ENCODE assay signal across 15 cellular contexts in the genomic region with DNA sequence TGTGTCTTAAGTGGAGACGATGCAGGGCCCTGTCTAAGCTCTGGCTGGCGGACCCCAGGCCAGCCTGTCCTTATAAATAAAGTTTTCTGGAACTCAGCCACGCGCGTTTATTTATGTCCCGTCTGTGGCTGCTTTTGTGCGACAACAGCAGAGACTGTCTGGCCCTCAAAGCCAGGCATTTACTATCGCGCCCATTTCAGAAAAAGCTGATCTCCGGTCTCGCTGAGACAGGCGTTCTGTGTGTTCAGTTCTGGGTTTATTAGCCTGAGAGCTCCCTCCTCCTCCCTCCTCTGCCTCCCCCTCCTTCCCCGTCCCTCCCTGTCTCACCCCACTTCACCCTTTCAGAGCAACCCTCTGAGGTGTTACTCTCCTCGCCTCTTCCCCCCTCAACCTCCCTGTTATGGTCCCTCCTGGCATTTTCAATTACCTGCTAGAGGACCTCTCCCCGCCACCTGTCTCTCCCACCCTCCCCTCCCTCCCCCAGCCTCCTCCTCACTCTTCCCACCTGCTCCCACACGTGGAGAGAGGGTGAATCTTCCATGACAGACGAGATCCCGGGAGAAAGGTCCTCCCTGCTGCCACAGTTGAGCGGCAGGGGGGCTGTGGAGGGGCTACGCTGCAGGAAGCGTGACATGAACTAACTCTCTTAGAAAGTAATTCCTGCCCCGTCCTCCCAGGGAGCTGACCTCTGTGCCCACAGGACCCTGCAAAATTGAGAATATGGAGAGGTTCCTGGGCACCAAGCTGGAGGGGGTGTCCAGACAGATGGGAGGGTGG. TPM values are rescaled to one million over a fixed set of nuclear protein-coding genes. Genes with fewer than 3 reads are reported as not detected.
A peak's percentile ranks its signal among the peaks of the same experiment; 100 is the strongest.
DNase-seq lines count a peak whose midpoint lies in the region.
"Had no signal": no experiment of that assay in that cellular context is flagged by ENCODE, and none has a peak within 500 bp of the region (broad histone marks: within the 10 kb centered on the region; RNA-seq: fewer than 3 reads in every experiment).

No MANE protein-coding gene starts in this region.

- H3K27ac ChIP-seq in angular gyrus (ENCODE audit: low read depth, low read length) = peak overlapping the region; percentile 9
- H3K27ac ChIP-seq: C4-2B had no signal

- H3K27ac Mint-ChIP-seq in activated CD4-positive, alpha-beta T cell treated with anti-CD3 and anti-CD28 coated beads, Interleukin-2, amount 10 ng/mL, durations not matched to agents 24 days and 14 days = no peak overlapping the region

- intact Hi-C loops in activated CD4-positive, alpha-beta T cell treated with anti-CD3 and anti-CD28 coated beads, Interleukin-2, amount 10 ng/mL, durations not matched to agents 24 days and 14 days (cut with micrococcal nuclease) = no loop called here

- no peak overlapping the region for H3K4me3 Mint-ChIP-seq in activated CD4-positive, alpha-beta T cell treated with anti-CD3 and anti-CD28 coated beads, Interleukin-2, amount 10 ng/mL, durations not matched to agents 24 days and 14 days

- peaks cover 7% of the 10 kb centered on the region for H3K4me1 Mint-ChIP-seq in activated CD4-positive, alpha-beta T cell treated with anti-CD3 and anti-CD28 coated beads, Interleukin-2, amount 10 ng/mL, durations not matched to agents 24 days and 14 days

- H3K27me3 Mint-ChIP-seq in activated CD4-positive, alpha-beta T cell treated with anti-CD3 and anti-CD28 coated beads, Interleukin-2, amount 10 ng/mL, durations not matched to agents 24 days and 14 days = no peaks in the 10 kb centered on the region

- DNase-seq in NCI-H187 treated with DMSO at 0.1 percent for 48 hours (lab: John Stamatoyannopoulos, UW) (peak; percentile 62), left kidney (ENCODE audit: low read depth, low spot score) (peak; percentile 89), superior temporal gyrus (ENCODE audit: extremely low spot score) (peak; percentile 45), NCI-H748 (lab: John Stamatoyannopoulos, UW; ENCODE audit: unreplicated experiment) (no peak)
- DNase-seq in activated CD4-positive, alpha-beta T cell treated with anti-CD3 and anti-CD28 coated beads, Interleukin-2, amount 50 U/mL, for 48 hours = no peak
- DNase-seq in activated CD4-positive, alpha-beta T cell treated with anti-CD3 and anti-CD28 coated beads, Interleukin-2, amount 10 ng/mL, durations not matched to agents 24 days and 14 days = no peak
- DNase-seq: activated gamma-delta T cell treated with Interleukin-2 at 50 U/mL for 16 hours; effector CD8-positive, alpha-beta T cell; EL; foreskin fibroblast; mesendoderm; MM.1S; SK-N-SH had no signal

- peaks cover 11% of the 10 kb centered on the region for H3K36me3 Mint-ChIP-seq in activated CD4-positive, alpha-beta T cell treated with anti-CD3 and anti-CD28 coated beads, Interleukin-2, amount 10 ng/mL, durations not matched to agents 24 days and 14 days (ENCODE audit: low read depth)

- no peaks in the 10 kb centered on the region for H3K9me3 Mint-ChIP-seq in activated CD4-positive, alpha-beta T cell treated with anti-CD3 and anti-CD28 coated beads, Interleukin-2, amount 10 ng/mL, durations not matched to agents 24 days and 14 days

RNA-seq across cellular contexts. Expression of gene SPSB1, which starts 59.9 kb away (rescaled TPM):
- 4.8 and 6.2 TPM in 2 replicates for total RNA-seq in activated CD4-positive, alpha-beta T cell treated with anti-CD3 and anti-CD28 coated beads, Interleukin-2, amount 10 ng/mL, durations not matched to agents 24 days and 14 days

Comparison
In these comparisons a context has a peak if more than half of its experiments do, and no peak if none do; other contexts are left out.
1. DNase-seq: peak in NCI-H187 treated with DMSO at 0.1 percent for 48 hours (single experiment), left kidney (single experiment) and superior temporal gyrus (single experiment); none in activated CD4-positive, alpha-beta T cell treated with anti-CD3 and anti-CD28 coated beads, Interleukin-2, amount 50 U/mL, for 48 hours (0 of 2), NCI-H748 (single experiment) and activated CD4-positive, alpha-beta T cell treated with anti-CD3 and anti-CD28 coated beads, Interleukin-2, amount 10 ng/mL, durations not matched to agents 24 days and 14 days (single experiment).